ENCODE assay signal across 8 cellular contexts in genomic region chr6:3227363-3228045, GRCh38. TPM values are rescaled to one million over a fixed set of nuclear protein-coding genes. Genes with fewer than 3 reads are reported as not detected.
DNase-seq lines count a peak whose midpoint lies in the region; ATAC-seq and TF ChIP-seq lines count a peak whose summit lies in the region.

Gene TUBB2B, minus strand, starts transcription at chr6:3227653. Its CDS starts 110 bp downstream, at chr6:3227543.

- peaks cover 13% of the 10 kb centered on the region for H3K27me3 ChIP-seq in GM06990 (replicated peaks; ENCODE audit: control insufficient read depth, insufficient read depth, low read length)
- peaks cover 2% of the 10 kb centered on the region for H3K27me3 ChIP-seq in ovary

- TF ChIP-seq POLR2A in ovary (IDR thresholded peaks at IDR 0.05) = no peak

- H3K4me3 ChIP-seq in GM06990 (replicated peaks; ENCODE audit: low read depth, low read length) = peak within 1 kb of the TSS; percentile 42
- peak within 1 kb of the TSS; percentile 19 for H3K4me3 ChIP-seq in ovary

- WGBS in ovary, 3 donors = 1 to 3% (median 1%) methylated on average over 46 to 66 of the region's 66 CpGs

- DNase-seq in GM06990 (ENCODE audit: extremely low read depth, insufficient read length) (peak; percentile 87), NCI-H128 (lab: John Stamatoyannopoulos, UW; ENCODE audit: unreplicated experiment) (peak; percentile 93), glomerular visceral epithelial cell (ENCODE audit: extremely low spot score) (peak; percentile 37), ovary (peak in 1 of 5 donors; percentile 33), KG1 (lab: John Stamatoyannopoulos, UW) (no peak)

- intact Hi-C loops in ovary (cut with DNase I) = no loop called here

- no peak for TF ChIP-seq EP300 in ovary (IDR thresholded peaks at IDR 0.05)

- H3K27ac ChIP-seq in VCaP (peak within 1 kb of the TSS; percentile 38; the same call in 1 of the 2 replicates), ovary (no peak within 1 kb of the TSS)

- H3K36me3 ChIP-seq in GM06990 (ENCODE audit: control insufficient read depth, insufficient read depth, low read length) (no peaks in the 10 kb centered on the region), ovary (no peaks in the 10 kb centered on the region)

- H3K9me3 ChIP-seq in ovary = no peaks in the 10 kb centered on the region

- peaks cover 13% of the 10 kb centered on the region for H3K4me1 ChIP-seq in ovary (ENCODE audit: insufficient read depth)

- TF ChIP-seq CTCF in GM06990 (IDR thresholded peaks at IDR 0.05; ENCODE audit: insufficient read depth, low read length, poor library complexity, severe bottlenecking) = no peak
- TF ChIP-seq CTCF in VCaP (conservative IDR thresholded peaks at IDR 0.05) = no peak
- TF ChIP-seq CTCF in ovary (IDR thresholded peaks at IDR 0.05) = no peak

- ATAC-seq in GM18858 (IDR thresholded peaks at IDR 0.05; ENCODE audit: unreplicated experiment) = no peak
- ATAC-seq in HG02642 (IDR thresholded peaks at IDR 0.05; ENCODE audit: poor library complexity, unreplicated experiment) = no peak

RNA-seq across cellular contexts. Expression of gene TUBB2B, which starts in this region (rescaled TPM):
- total RNA-seq in ovary = 1 to 10 TPM in 5 of 7 donors, under 1 TPM in 2; 0.73 to 3.6 (median 1.7) TPM
- polyA plus RNA-seq in ovary = under 1 TPM; 0.67 to 0.81 TPM
